In the genomic region with DNA sequence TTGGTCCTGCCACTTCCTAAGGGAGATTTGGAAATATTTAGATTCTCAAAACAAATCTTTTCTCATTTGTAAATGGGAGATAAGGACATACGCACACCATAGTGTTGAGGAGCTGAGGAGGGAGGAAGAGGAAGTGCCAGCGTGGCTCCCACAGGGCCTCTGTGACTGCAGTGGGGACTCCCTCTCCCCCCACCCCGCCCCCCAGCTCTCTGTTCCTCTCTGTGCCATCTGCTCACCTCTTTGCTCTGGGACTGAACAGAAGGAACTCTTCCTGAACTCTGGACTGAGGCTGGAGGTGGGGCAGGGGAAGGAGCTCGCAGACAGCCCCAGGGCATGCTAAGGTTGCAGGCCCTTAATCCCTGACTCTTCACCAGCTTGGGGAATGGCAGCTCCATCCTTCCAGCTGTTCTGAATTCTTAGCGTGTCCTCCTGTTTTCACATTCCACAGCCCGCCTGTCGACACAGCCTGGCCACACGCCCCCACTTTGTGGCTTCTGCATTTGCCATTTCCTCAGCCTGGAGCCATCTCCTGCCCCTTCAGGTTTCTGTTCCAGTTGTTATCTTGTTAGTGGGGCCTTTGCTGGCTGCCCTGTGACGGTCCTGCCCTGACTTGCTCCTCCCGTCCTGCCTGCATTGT, we compare ENCODE assay signal across 10 cellular contexts. TPM values are rescaled to one million over a fixed set of nuclear protein-coding genes. Genes with fewer than 3 reads are reported as not detected.
A peak's percentile ranks its signal among the peaks of the same experiment; 100 is the strongest.
DNase-seq lines count a peak whose midpoint lies in the region; ATAC-seq and TF ChIP-seq lines count a peak whose summit lies in the region.
"Had no signal": no experiment of that assay in that cellular context is flagged by ENCODE, and none has a peak within 500 bp of the region (broad histone marks: within the 10 kb centered on the region; RNA-seq: fewer than 3 reads in every experiment).

No MANE protein-coding gene starts in this region.

- H3K27ac ChIP-seq in WERI-Rb-1, result peak overlapping the region; percentile 87
- no peak overlapping the region for H3K27ac ChIP-seq in CD8-positive, alpha-beta T cell (ENCODE audit: low read depth, low read length)

- no peaks in the 10 kb centered on the region for H3K4me1 Mint-ChIP-seq in activated CD4-positive, alpha-beta memory T cell treated with anti-CD3 and anti-CD28 coated beads, Interleukin-2, amount 10 ng/mL, durations not matched to agents 7 days and 5 days
- no peaks in the 10 kb centered on the region for H3K4me1 Mint-ChIP-seq in CD8-positive, alpha-beta T cell (ENCODE audit: low read depth)
- H3K4me1 Mint-ChIP-seq: neural crest cell had no signal

- peaks cover 64% of the 10 kb centered on the region for H3K36me3 Mint-ChIP-seq in activated CD4-positive, alpha-beta memory T cell treated with anti-CD3 and anti-CD28 coated beads, Interleukin-2, amount 10 ng/mL, durations not matched to agents 7 days and 5 days (ENCODE audit: low read depth)
- H3K36me3 Mint-ChIP-seq in CD8-positive, alpha-beta T cell, result peaks cover 84% of the 10 kb centered on the region

- intact Hi-C loops in left colon (cut with DNase I, micrococcal nuclease), result no loop called here
- intact Hi-C loops in CD8-positive, alpha-beta T cell (cut with DNase I, micrococcal nuclease), result no loop called here

- POLR2A ChIA-PET in activated CD4-positive, alpha-beta memory T cell treated with anti-CD3 and anti-CD28 coated beads, Interleukin-2, amount 10 ng/mL, durations not matched to agents 7 days and 5 days (lab: Charles Lee), result interaction anchor here (1.0 kb wide), 1 partner anchor 11 kb away, joined by 3 read pairs; a partner anchor contains a TSS
- POLR2A ChIA-PET in CD8-positive, alpha-beta T cell (lab: Charles Lee), result no interaction called here

- in situ Hi-C loops in KBM-7 (cut with MboI; ENCODE audit: low pct_unique_long_range_greater_than_20kb, low sequenced_read_pairs), result no loop called here

- H3K9me3 Mint-ChIP-seq in activated CD4-positive, alpha-beta memory T cell treated with anti-CD3 and anti-CD28 coated beads, Interleukin-2, amount 10 ng/mL, durations not matched to agents 7 days and 5 days, result no peaks in the 10 kb centered on the region
- H3K9me3 Mint-ChIP-seq in CD8-positive, alpha-beta T cell, result no peaks in the 10 kb centered on the region
- H3K9me3 Mint-ChIP-seq: neural crest cell had no signal

- peaks cover 79% of the 10 kb centered on the region for H3K36me3 ChIP-seq in WERI-Rb-1
- peaks cover 55% of the 10 kb centered on the region for H3K36me3 ChIP-seq in CD8-positive, alpha-beta T cell (ENCODE audit: insufficient read depth, low read length)

- H3K4me1 ChIP-seq in CD8-positive, alpha-beta T cell (ENCODE audit: insufficient read depth, low read length), result no peaks in the 10 kb centered on the region

- no peak for TF ChIP-seq CTCF in WERI-Rb-1 (IDR thresholded peaks at IDR 0.05; ENCODE audit: low read depth, low read length)
- TF ChIP-seq CTCF in CD8-positive, alpha-beta T cell (IDR thresholded peaks at IDR 0.05), result no peak

- no peaks in the 10 kb centered on the region for H3K27me3 ChIP-seq in WERI-Rb-1 (ENCODE audit: insufficient read depth, low read depth, severe bottlenecking)
- H3K27me3 ChIP-seq in CD8-positive, alpha-beta T cell (ENCODE audit: insufficient read depth, low read length), result no peaks in the 10 kb centered on the region

- H3K27ac Mint-ChIP-seq in activated CD4-positive, alpha-beta memory T cell treated with anti-CD3 and anti-CD28 coated beads, Interleukin-2, amount 10 ng/mL, durations not matched to agents 7 days and 5 days, result no peak overlapping the region
- no peak overlapping the region for H3K27ac Mint-ChIP-seq in CD8-positive, alpha-beta T cell

- H3K9me3 ChIP-seq in WERI-Rb-1 (ENCODE audit: severe bottlenecking), result no peaks in the 10 kb centered on the region
- no peaks in the 10 kb centered on the region for H3K9me3 ChIP-seq in CD8-positive, alpha-beta T cell (ENCODE audit: low read length)

- H3K27me3 Mint-ChIP-seq in activated CD4-positive, alpha-beta memory T cell treated with anti-CD3 and anti-CD28 coated beads, Interleukin-2, amount 10 ng/mL, durations not matched to agents 7 days and 5 days, result no peaks in the 10 kb centered on the region
- H3K27me3 Mint-ChIP-seq in CD8-positive, alpha-beta T cell (ENCODE audit: low read depth), result no peaks in the 10 kb centered on the region

- no peak overlapping the region for H3K4me3 Mint-ChIP-seq in activated CD4-positive, alpha-beta memory T cell treated with anti-CD3 and anti-CD28 coated beads, Interleukin-2, amount 10 ng/mL, durations not matched to agents 7 days and 5 days
- H3K4me3 Mint-ChIP-seq in CD8-positive, alpha-beta T cell, result no peak overlapping the region
- H3K4me3 Mint-ChIP-seq: neural crest cell had no signal

- H3K4me3 ChIP-seq in WERI-Rb-1 (ENCODE audit: low read depth, low read length), result no peak overlapping the region
- no peak overlapping the region for H3K4me3 ChIP-seq in CD8-positive, alpha-beta T cell (ENCODE audit: low read depth, low read length)

- CTCF ChIA-PET in activated CD4-positive, alpha-beta memory T cell treated with anti-CD3 and anti-CD28 coated beads, Interleukin-2, amount 10 ng/mL, durations not matched to agents 7 days and 5 days (lab: Charles Lee), result no interaction called here
- CTCF ChIA-PET in CD8-positive, alpha-beta T cell (lab: Charles Lee), result interaction anchor here (1.6 kb wide), 1 partner anchor 13 kb away, joined by 4 read pairs; no protein-coding TSS in a partner anchor

- DNase-seq in AG20443 (ENCODE audit: low spot score), result peak; percentile 54
- peak; percentile 86 for DNase-seq in KBM-7
- DNase-seq in WERI-Rb-1, result peak; percentile 93
- peak in 1 of 2 donors; percentile 35 for DNase-seq in left colon
- DNase-seq in activated CD4-positive, alpha-beta memory T cell treated with anti-CD3 and anti-CD28 coated beads, Interleukin-2, amount 10 ng/mL, durations not matched to agents 7 days and 5 days, result no peak
- no peak for DNase-seq in CD8-positive, alpha-beta T cell
- no peak for DNase-seq in activated effector memory CD4-positive, alpha-beta T cell treated with Interleukin-2 at 50 U/mL for 16 hours
- DNase-seq: activated CD8-positive, alpha-beta memory T cell treated with anti-CD3 and anti-CD28 coated beads, Interleukin-2, amount 50 U/mL, for 4 hours had no signal

- ATAC-seq in left colon (peak; percentile 19), HG03469 (IDR thresholded peaks at IDR 0.05; ENCODE audit: unreplicated experiment) (no peak)
- no peak for ATAC-seq in CD8-positive, alpha-beta T cell

RNA-seq across cellular contexts. Expression of a gene that starts 11.5 kb away (rescaled TPM):
- 10 to 100 TPM; 28.3 TPM for total RNA-seq in left colon
- total RNA-seq in activated CD4-positive, alpha-beta memory T cell treated with anti-CD3 and anti-CD28 coated beads, Interleukin-2, amount 10 ng/mL, durations not matched to agents 7 days and 5 days, result 10 to 100 TPM; 32.5 to 34.2 TPM
- total RNA-seq in CD8-positive, alpha-beta T cell, result 100 to 1,000 TPM; 129 to 141 TPM

RNA-seq across cellular contexts. Expression of a gene that starts 42.6 kb away (rescaled TPM):
- 10 to 100 TPM; 82.3 to 96.2 TPM for total RNA-seq in left colon
- total RNA-seq in activated CD4-positive, alpha-beta memory T cell treated with anti-CD3 and anti-CD28 coated beads, Interleukin-2, amount 10 ng/mL, durations not matched to agents 7 days and 5 days, result 10 to 100 TPM; 56.6 to 60.5 TPM
- 10 to 100 TPM; 74.6 to 76.3 TPM for total RNA-seq in CD8-positive, alpha-beta T cell

RNA-seq across cellular contexts. Expression of a gene that starts 47.2 kb away (rescaled TPM):
- 10 to 100 TPM; 28.5 to 29.8 TPM for total RNA-seq in left colon
- 10 to 100 TPM; 88.7 to 89.5 TPM for total RNA-seq in activated CD4-positive, alpha-beta memory T cell treated with anti-CD3 and anti-CD28 coated beads, Interleukin-2, amount 10 ng/mL, durations not matched to agents 7 days and 5 days
- 10 to 100 TPM; 53.8 to 55.0 TPM for total RNA-seq in CD8-positive, alpha-beta T cell

Comparison
In these comparisons a context has a peak if more than half of its experiments do, and no peak if none do; other contexts are left out.
1. DNase-seq: peak in AG20443 (single experiment), KBM-7 (single experiment) and WERI-Rb-1 (single experiment); none in activated CD4-positive, alpha-beta memory T cell treated with anti-CD3 and anti-CD28 coated beads, Interleukin-2, amount 10 ng/mL, durations not matched to agents 7 days and 5 days (single experiment), CD8-positive, alpha-beta T cell (0 of 7) and activated effector memory CD4-positive, alpha-beta T cell treated with Interleukin-2 at 50 U/mL for 16 hours (single experiment).